In genomic region chr10:114412907-114413386, GRCh38 we compare ENCODE assay signal across 11 cellular contexts. TPM values are rescaled to one million over a fixed set of nuclear protein-coding genes. Genes with fewer than 3 reads are reported as not detected.
DNase-seq lines count a peak whose midpoint lies in the region; ATAC-seq lines count a peak whose summit lies in the region.
"Had no signal": no experiment of that assay in that cellular context is flagged by ENCODE, and none has a peak within 500 bp of the region (broad histone marks: within the 10 kb centered on the region; RNA-seq: fewer than 3 reads in every experiment).

No MANE protein-coding gene starts in this region.

- no peaks in the 10 kb centered on the region for H3K27me3 ChIP-seq in mesendoderm (ENCODE audit: insufficient read depth, low read length, poor library complexity)
- H3K27me3 ChIP-seq: stomach had no signal

- H2BK120ac ChIP-seq in mesendoderm (ENCODE audit: low read depth, low read length): no peak overlapping the region

- H3K79me1 ChIP-seq in mesendoderm (ENCODE audit: low read length): no peaks in the 10 kb centered on the region

- no peak overlapping the region for H3K18ac ChIP-seq in mesendoderm (ENCODE audit: low read length)

- no peak overlapping the region for H2BK5ac ChIP-seq in mesendoderm (ENCODE audit: low read length)

- no peak overlapping the region for H4K8ac ChIP-seq in mesendoderm (ENCODE audit: low read depth, low read length)

- H3K27ac ChIP-seq in epithelial cell of prostate (peak overlapping the region; percentile 77), mesendoderm (ENCODE audit: low read depth, low read length) (no peak overlapping the region)

- H3K56ac ChIP-seq in mesendoderm (ENCODE audit: low read length): no peak overlapping the region

- in situ Hi-C loops in ACHN (cut with HindIII; ENCODE audit: low pct_ligation_motif_present, low pct_unique_long_range_greater_than_20kb, low sequenced_read_pairs): no loop called here

- H3K4me3 ChIP-seq in mesendoderm (ENCODE audit: low read length): no peak overlapping the region
- H3K4me3 ChIP-seq: stomach had no signal

- no peak overlapping the region for H2AK5ac ChIP-seq in mesendoderm (ENCODE audit: low read length)

- no peak overlapping the region for H3K9ac ChIP-seq in mesendoderm (ENCODE audit: low read length)

- DNase-seq in ACHN: peak; percentile 99
- DNase-seq in NCI-H226: peak; percentile 78
- no peak for DNase-seq in epithelial cell of prostate (ENCODE audit: low read depth, low spot score)
- peak; percentile 38 for DNase-seq in mesendoderm
- DNase-seq in activated T-cell treated with anti-CD3 and anti-CD28 coated beads for 4 hours: no peak
- DNase-seq in anterior cingulate cortex (lab: John Stamatoyannopoulos, UW): no peak
- DNase-seq: head of caudate nucleus, natural killer cell had no signal

- H3K36me3 ChIP-seq in mesendoderm (ENCODE audit: control insufficient read depth, insufficient read depth, low read length): no peaks in the 10 kb centered on the region
- H3K36me3 ChIP-seq: stomach had no signal

- H3K4me2 ChIP-seq in mesendoderm (ENCODE audit: low read length): no peak overlapping the region

- no peaks in the 10 kb centered on the region for H3K79me2 ChIP-seq in mesendoderm (ENCODE audit: control insufficient read depth, insufficient read depth, low read length)

- H2BK15ac ChIP-seq in mesendoderm (replicated peaks; ENCODE audit: low read depth): no peak overlapping the region

- ATAC-seq in HG03565 (IDR thresholded peaks at IDR 0.05; ENCODE audit: unreplicated experiment): no peak
- ATAC-seq in GM18867 (IDR thresholded peaks at IDR 0.05; ENCODE audit: unreplicated experiment): no peak
- ATAC-seq: natural killer cell had no signal

- H3K4ac ChIP-seq in mesendoderm (ENCODE audit: low read depth, low read length): no peak overlapping the region

- WGBS in mesendoderm (ENCODE audit: extremely low coverage, insufficient coverage, low lambda C conversion rate): no CpG with 5 or more reads among the region's 5 CpGs

- H4K5ac ChIP-seq in mesendoderm (ENCODE audit: low read length): no peak overlapping the region

- H3K4me1 ChIP-seq in mesendoderm (ENCODE audit: control insufficient read depth, low read depth, low read length): peaks cover 2% of the 10 kb centered on the region

- no peak overlapping the region for H3K23ac ChIP-seq in mesendoderm (ENCODE audit: low read length)

RNA-seq across cellular contexts. Expression of gene AFAP1L2, which starts 8.6 kb away (rescaled TPM):
- 2.5 TPM for polyA plus RNA-seq in mesendoderm (2013, experiment 1 of 2)
- polyA plus RNA-seq in mesendoderm (2013, experiment 2 of 2): 2.6 TPM

Comparison
In these comparisons a context has a peak if more than half of its experiments do, and no peak if none do; other contexts are left out.
1. DNase-seq: peak in ACHN (single experiment), NCI-H226 (single experiment) and mesendoderm (single experiment); none in epithelial cell of prostate (single experiment), activated T-cell treated with anti-CD3 and anti-CD28 coated beads for 4 hours (single experiment) and anterior cingulate cortex (0 of 58).